11 cellular contexts compared by ENCODE assay signal in genomic region chr20:4916991-4917881, GRCh38.
DNase-seq lines count a peak whose midpoint lies in the region; ATAC-seq, FAIRE-seq and TF ChIP-seq lines count a peak whose summit lies in the region.
"Had no signal": no experiment of that assay in that cellular context is flagged by ENCODE, and none has a peak within 500 bp of the region (broad histone marks: within the 10 kb centered on the region; RNA-seq: fewer than 3 reads in every experiment).

No MANE protein-coding gene starts in this region.

- H3K36me3 ChIP-seq in IMR-90 (ENCODE audit: control insufficient read depth, insufficient read depth, low read length): peaks cover 7% of the 10 kb centered on the region
- no peaks in the 10 kb centered on the region for H3K36me3 ChIP-seq in astrocyte (ENCODE audit: insufficient read depth, low read length)
- peaks cover 0 to 4% (median 3%) of the 10 kb centered on the region in 4 donors for H3K36me3 ChIP-seq in liver (ENCODE audit: control insufficient read depth in 4 of 4, insufficient read depth in 3 of 4, low read depth in 1 of 4, low read length in 3 of 4)

- H3K27ac ChIP-seq in A549 (peak overlapping the region in 1 of 2 experiments; percentile 6; a peak in 2 of 6 replicates), IMR-90 (ENCODE audit: insufficient read depth, low read length) (peak overlapping the region; percentile 7; the same call in 1 of the 2 replicates), astrocyte (ENCODE audit: low read depth, low read length) (no peak overlapping the region), liver (ENCODE audit: low read depth in 1 of 2, low read length in 2 of 2) (peak overlapping the region; percentile 79 to 82)

- ATAC-seq in A549 (peak; percentile 65 to 86; a peak in 4 of 6 replicates), IMR-90 (ENCODE audit: low read depth) (peak; percentile 70), HG03439 (IDR thresholded peaks at IDR 0.05; ENCODE audit: unreplicated experiment) (no peak)
- ATAC-seq: Panc1 had no signal

- peaks cover 16% of the 10 kb centered on the region for H3K4me1 Mint-ChIP-seq in astrocyte (ENCODE audit: low read depth, unreplicated experiment)

- H3K36me3 Mint-ChIP-seq in astrocyte (ENCODE audit: low read depth, unreplicated experiment): peaks cover 2% of the 10 kb centered on the region

- POLR2A ChIA-PET in A549 (lab: Yijun Ruan, JAX) (interaction anchor here (0.6 kb wide), 1 partner anchor 34 kb away, joined by 3 read pairs; no protein-coding TSS in a partner anchor), IMR-90 (lab: Charles Lee; ENCODE audit: unreplicated experiment) (no interaction called here)

- peak overlapping the region; percentile 45 for H2BK120ac ChIP-seq in IMR-90 (ENCODE audit: low read depth, low read length)

- FAIRE-seq in A549 (lab: Jason Lieb, UNC): no peak
- FAIRE-seq in astrocyte (lab: Jason Lieb, UNC): no peak
- FAIRE-seq in GM19239 (lab: Jason Lieb, UNC): no peak

- H3K18ac ChIP-seq in IMR-90 (ENCODE audit: low read depth, low read length): peak overlapping the region; percentile 4; the same call in 1 of the 2 replicates

- H3K27me3 ChIP-seq in IMR-90 (ENCODE audit: control insufficient read depth, insufficient read depth, low read length): no peaks in the 10 kb centered on the region
- H3K27me3 ChIP-seq in astrocyte (ENCODE audit: insufficient read depth, low read length): no peaks in the 10 kb centered on the region
- H3K27me3 ChIP-seq in liver (ENCODE audit: control insufficient read depth in 4 of 4, insufficient read depth in 4 of 4, low read length in 3 of 4): no peaks in the 10 kb centered on the region

- H2BK15ac ChIP-seq in IMR-90 (ENCODE audit: low read depth, low read length): peak overlapping the region; percentile 30; the same call in 1 of the 3 replicates

- H3K4me3 Mint-ChIP-seq in astrocyte (ENCODE audit: unreplicated experiment): no peak overlapping the region

- 68% methylated on average over 8 of the region's 8 CpGs for WGBS in A549 (ENCODE audit: missing lambda C conversion rate)
- WGBS in IMR-90 (ENCODE audit: extremely low coverage in 2 of 2, insufficient read length in 1 of 2), 2 experiments: 100% methylated on average over 1 of the region's 8 CpGs; no CpG with 5 or more reads in 1 of the 2 experiments
- 62% methylated on average over 8 of the region's 8 CpGs for WGBS in liver

- H3K9me3 Mint-ChIP-seq in astrocyte (ENCODE audit: unreplicated experiment): no peaks in the 10 kb centered on the region

- no peaks in the 10 kb centered on the region for H3K27me3 Mint-ChIP-seq in astrocyte (ENCODE audit: low read depth, unreplicated experiment)

- intact Hi-C loops in IMR-90 (cut with micrococcal nuclease): no loop called here

- no peak for TF ChIP-seq EP300 in A549 (IDR thresholded peaks at IDR 0.05)

- H3K9me3 ChIP-seq in A549 (no peaks in the 10 kb centered on the region), IMR-90 (ENCODE audit: control insufficient read depth, insufficient read depth, low read length) (no peaks in the 10 kb centered on the region), astrocyte (ENCODE audit: insufficient read depth, low read depth, low read length) (no peaks in the 10 kb centered on the region), liver (ENCODE audit: control insufficient read depth in 4 of 4, low read length in 3 of 4) (no peaks in the 10 kb centered on the region)

- H3K27ac Mint-ChIP-seq in astrocyte (ENCODE audit: unreplicated experiment): peak overlapping the region; percentile 22

- H3K23ac ChIP-seq in IMR-90 (ENCODE audit: low read depth, low read length): no peak overlapping the region; the same call in 1 of the 2 replicates

- no peak overlapping the region for H2AK9ac ChIP-seq in IMR-90 (replicated peaks; ENCODE audit: low read depth, low read length, poor library complexity)

- no peak overlapping the region for H3K56ac ChIP-seq in IMR-90 (ENCODE audit: extremely low read depth, insufficient read depth, low read length)

- peak overlapping the region in 1 of 2 experiments; percentile 26; a peak in 1 of 4 replicates for H4K8ac ChIP-seq in IMR-90 (ENCODE audit: low read depth in 2 of 2, low read length in 2 of 2)

- peak overlapping the region; percentile 47; the same call in 1 of the 2 replicates for H2AK5ac ChIP-seq in IMR-90 (ENCODE audit: low read depth, low read length)

- no peak overlapping the region for H2BK5ac ChIP-seq in IMR-90 (ENCODE audit: low read depth, low read length, poor library complexity, severe bottlenecking)

- H3K4ac ChIP-seq in IMR-90 (ENCODE audit: low read depth, low read length): peak overlapping the region; percentile 58

- no peak overlapping the region for H2BK20ac ChIP-seq in IMR-90 (ENCODE audit: low read depth, low read length)

- no peak overlapping the region; the same call in 1 of the 2 replicates for H4K5ac ChIP-seq in IMR-90 (ENCODE audit: low read depth, low read length)

- TF ChIP-seq CTCF in A549 (IDR thresholded peaks at IDR 0.05): no peak
- TF ChIP-seq CTCF in IMR-90 (conservative IDR thresholded peaks at IDR 0.05; ENCODE audit: low read depth, low read length): no peak
- no peak for TF ChIP-seq CTCF in astrocyte (IDR thresholded peaks at IDR 0.05; ENCODE audit: insufficient read depth, low read depth, low read length)
- no peak for TF ChIP-seq CTCF in liver (IDR thresholded peaks at IDR 0.05; ENCODE audit: low read depth, low read length, missing input control)

- CTCF ChIA-PET in A549 (lab: Yijun Ruan, JAX) (interaction anchor here (0.6 to 2.9 kb wide), 12 partner anchors 9 to 177 kb away, joined by 3 to 12 read pairs (median 4); no protein-coding TSS in a partner anchor), IMR-90 (lab: Yijun Ruan, JAX) (interaction anchor here (0.7 to 1.3 kb wide), 6 partner anchors 9 to 102 kb away, joined by 3 to 6 read pairs (median 4); no protein-coding TSS in a partner anchor)

- TF ChIP-seq POLR2A in A549 (IDR thresholded peaks at IDR 0.05; ENCODE audit: low read length) (peak; percentile 20; the same call in 1 of the 2 replicates), IMR-90 (IDR thresholded peaks at IDR 0.05; ENCODE audit: low read depth, low read length) (no peak)

- H3K9me1 ChIP-seq in IMR-90 (ENCODE audit: insufficient read depth, low read length): 0 out of 2 replicates have a peak, but pooled peaks cover 8% of the 10 kb centered on the region

- H3K4me3 ChIP-seq in A549: no peak overlapping the region
- H3K4me3 ChIP-seq in IMR-90 (ENCODE audit: insufficient read depth, low read depth, low read length): no peak overlapping the region
- H3K4me3 ChIP-seq in astrocyte (ENCODE audit: insufficient read depth, low read depth, low read length): no peak overlapping the region
- no peak overlapping the region for H3K4me3 ChIP-seq in liver (ENCODE audit: low read depth in 1 of 3, low read length in 3 of 3)

- H4K20me1 ChIP-seq in IMR-90 (ENCODE audit: insufficient read depth, low read length) (peaks cover 4% of the 10 kb centered on the region), astrocyte (ENCODE audit: insufficient read depth, low read length) (peaks cover 8% of the 10 kb centered on the region)

- DNase-seq in A549 (ENCODE audit: low read depth in 1 of 2, low spot score in 1 of 2) (peak in 1 of 2 experiments; percentile 58), IMR-90 (peak; percentile 10), astrocyte (ENCODE audit: low read depth) (peak; percentile 59), cerebellar nuclear complex (lab: John Stamatoyannopoulos, UW) (no peak), GM19239 (ENCODE audit: insufficient read length, low spot score) (no peak)
- no peak for DNase-seq in activated naive CD4-positive, alpha-beta T cell treated with Interleukin-2 at 50 U/mL for 16 hours
- DNase-seq: activated effector memory CD4-positive, alpha-beta T cell treated with Interleukin-2 at 50 U/mL for 16 hours; NCI-H1694 treated with DMSO at 0.1 percent for 48 hours had no signal

- no peak overlapping the region for H2AFZ ChIP-seq in IMR-90 (replicated peaks; ENCODE audit: low read length, poor library complexity)
- no peak overlapping the region for H2AFZ ChIP-seq in astrocyte (ENCODE audit: low read depth, low read length)

- H3K9ac ChIP-seq in IMR-90 (ENCODE audit: low read depth, low read length): no peak overlapping the region
- no peak overlapping the region for H3K9ac ChIP-seq in astrocyte (ENCODE audit: low read length)
- peak overlapping the region; percentile 13 to 57 for H3K9ac ChIP-seq in liver (ENCODE audit: low read depth in 1 of 2, low read length in 2 of 2)

- peak overlapping the region; percentile 40; the same call in 1 of the 2 replicates for H4K91ac ChIP-seq in IMR-90 (ENCODE audit: insufficient read depth, low read depth, low read length)

- peak overlapping the region; percentile 33 for H3K14ac ChIP-seq in IMR-90 (replicated peaks; ENCODE audit: low read depth, low read length)

- in situ Hi-C loops in IMR-90 (cut with MboI; ENCODE audit: low sequenced_read_pairs): no loop called here

- TF ChIP-seq RAD21 in A549 (conservative IDR thresholded peaks at IDR 0.05 in 1 of 2, IDR thresholded peaks at IDR 0.05 in 1 of 2) (no peak), IMR-90 (IDR thresholded peaks at IDR 0.05; ENCODE audit: low read length) (no peak), liver (IDR thresholded peaks at IDR 0.05) (peak; percentile 27 to 54)

- H3K4me1 ChIP-seq in A549: peaks cover 15% of the 10 kb centered on the region
- H3K4me1 ChIP-seq in IMR-90 (ENCODE audit: control insufficient read depth, insufficient read depth, low read length): peaks cover 8% of the 10 kb centered on the region
- H3K4me1 ChIP-seq in astrocyte (ENCODE audit: insufficient read depth, low read length): peaks cover 10% of the 10 kb centered on the region
- H3K4me1 ChIP-seq in liver (ENCODE audit: control insufficient read depth in 4 of 4, insufficient read depth in 4 of 4, low read length in 3 of 4): peaks cover 9 to 34% (median 29%) of the 10 kb centered on the region in 4 donors

- dilution Hi-C loops in IMR-90 (cut with HindIII; ENCODE audit: low sequenced_read_pairs, unreplicated experiment): no loop called here

- H3K4me2 ChIP-seq in A549: peak overlapping the region; percentile 17; the same call in 2 of the 3 replicates
- peak overlapping the region; percentile 60 for H3K4me2 ChIP-seq in IMR-90 (ENCODE audit: low read depth, low read length)
- peak overlapping the region; percentile 46 for H3K4me2 ChIP-seq in astrocyte (ENCODE audit: low read length)

- no peaks in the 10 kb centered on the region for H3K79me2 ChIP-seq in astrocyte (ENCODE audit: insufficient read depth, low read length)

- BruUV-seq in IMR-90 (replicated peaks; lab: Mats Ljungman, UMichigan): no TSS peak

- peaks cover 3 to 17% of the 10 kb centered on the region in 2 experiments; a peak in 3 of 4 replicates for H3K79me1 ChIP-seq in IMR-90 (ENCODE audit: low read depth in 1 of 2, low read length in 2 of 2)

TF ChIP-seq in A549, 52 proteins besides CTCF, POLR2A, EP300 and RAD21 (continues in another document):
- TF ChIP-seq SMC3 (IDR thresholded peaks at IDR 0.05): no peak

TF ChIP-seq in IMR-90, 13 proteins besides CTCF, POLR2A, EP300 and RAD21 (continues in another document):
- no peak for TF ChIP-seq NFE2L2 (IDR thresholded peaks at IDR 0.05; ENCODE audit: low read depth, low read length)

TF ChIP-seq in liver, 16 proteins besides CTCF, POLR2A, EP300 and RAD21 (continues in another document):
- no peak for TF ChIP-seq JUND (IDR thresholded peaks at IDR 0.05)
- TF ChIP-seq MAX (IDR thresholded peaks at IDR 0.05): no peak
- TF ChIP-seq HNF4A (conservative IDR thresholded peaks at IDR 0.05): peak; percentile 19 to 37

Comparison
In these comparisons a context has a peak if more than half of its experiments do, and no peak if none do; other contexts are left out.
1. DNase-seq: peak in IMR-90 (single experiment) and astrocyte (single experiment); none in cerebellar nuclear complex (0 of 2), GM19239 (single experiment) and activated naive CD4-positive, alpha-beta T cell treated with Interleukin-2 at 50 U/mL for 16 hours (single experiment).
2. H3K9ac ChIP-seq: peak in liver (2 of 2); none in IMR-90 (single experiment) and astrocyte (single experiment).
3. Peak in every context shown above with its lines, with median percentiles within 50 percentile points of each other: H3K4me2 ChIP-seq.